In genomic region chr10:113958631-113959382, GRCh38 we compare ENCODE assay signal across 9 cellular contexts.
DNase-seq lines count a peak whose midpoint lies in the region; ATAC-seq, FAIRE-seq and TF ChIP-seq lines count a peak whose summit lies in the region.
"Had no signal": no experiment of that assay in that cellular context is flagged by ENCODE, and none has a peak within 500 bp of the region (broad histone marks: within the 10 kb centered on the region; RNA-seq: fewer than 3 reads in every experiment).

No MANE protein-coding gene starts in this region.

- no peaks in the 10 kb centered on the region for H3K36me3 Mint-ChIP-seq in CD8-positive, alpha-beta T cell

- intact Hi-C loops in A673 (cut with micrococcal nuclease; ENCODE audit: unreplicated experiment) = no loop called here
- intact Hi-C loops in CD8-positive, alpha-beta T cell (cut with DNase I, micrococcal nuclease) = no loop called here

- H3K27me3 Mint-ChIP-seq in CD8-positive, alpha-beta T cell (ENCODE audit: low read depth) = peaks cover 9% of the 10 kb centered on the region

- no peak overlapping the region for H3K4me3 Mint-ChIP-seq in CD8-positive, alpha-beta T cell

- H3K4me3 ChIP-seq in A673 (ENCODE audit: low read depth, low read length, poor library complexity, severe bottlenecking) = no peak overlapping the region
- H3K4me3 ChIP-seq in CD8-positive, alpha-beta T cell (ENCODE audit: low read depth, low read length) = no peak overlapping the region

- in situ Hi-C loops in KBM-7 (cut with MboI; ENCODE audit: low pct_unique_long_range_greater_than_20kb, low sequenced_read_pairs) = no loop called here

- CTCF ChIA-PET in A673 (lab: Charles Lee) = no interaction called here
- CTCF ChIA-PET in CD8-positive, alpha-beta T cell (lab: Charles Lee) = no interaction called here

- peak; percentile 16 for ATAC-seq in esophagus mucosa
- ATAC-seq in CD8-positive, alpha-beta T cell = no peak

- BruUV-seq in A673 (replicated peaks; lab: Mats Ljungman, UMichigan) = no TSS peak

- no peak overlapping the region for H3K27ac Mint-ChIP-seq in CD8-positive, alpha-beta T cell

- peaks cover 3% of the 10 kb centered on the region for H3K9me3 Mint-ChIP-seq in CD8-positive, alpha-beta T cell

- no peak for TF ChIP-seq CTCF in A673 (conservative IDR thresholded peaks at IDR 0.05; ENCODE audit: low read depth, low read length)
- no peak for TF ChIP-seq CTCF in CD8-positive, alpha-beta T cell (IDR thresholded peaks at IDR 0.05)

- peaks cover 32% of the 10 kb centered on the region for H3K4me1 ChIP-seq in A673 (ENCODE audit: insufficient read depth, low read length, poor library complexity, severe bottlenecking)
- H3K4me1 ChIP-seq in CD8-positive, alpha-beta T cell (ENCODE audit: insufficient read depth, low read length) = peaks cover 36% of the 10 kb centered on the region

- H3K9me3 ChIP-seq in A673 (ENCODE audit: low read depth, low read length, poor library complexity, severe bottlenecking) = peaks cover 1% of the 10 kb centered on the region
- no peaks in the 10 kb centered on the region for H3K9me3 ChIP-seq in CD8-positive, alpha-beta T cell (ENCODE audit: low read length)

- H3K27ac ChIP-seq in A673 (ENCODE audit: low read depth, low read length, poor library complexity, severe bottlenecking) = no peak overlapping the region
- no peak overlapping the region for H3K27ac ChIP-seq in CD8-positive, alpha-beta T cell (ENCODE audit: low read depth, low read length)

- peak; percentile 62 for FAIRE-seq in GM19239 (lab: Jason Lieb, UNC)
- peak; percentile 84 for FAIRE-seq in RCC 7860 (lab: Jason Lieb, UNC)
- FAIRE-seq: endometrium had no signal

- peak; percentile 82 for DNase-seq in A673 (ENCODE audit: low spot score)
- no peak for DNase-seq in GM19239 (ENCODE audit: insufficient read length, low spot score)
- peak; percentile 94 for DNase-seq in RCC 7860 (ENCODE audit: low spot score)
- DNase-seq in occipital lobe (lab: John Stamatoyannopoulos, UW) = peak; percentile 23
- no peak for DNase-seq in KBM-7
- DNase-seq in CD8-positive, alpha-beta T cell = no peak
- no peak for DNase-seq in mesenteric fat pad (ENCODE audit: low spot score)

- H3K4me1 Mint-ChIP-seq in CD8-positive, alpha-beta T cell (ENCODE audit: low read depth) = peaks cover 37% of the 10 kb centered on the region

- POLR2A ChIA-PET in A673 (lab: Charles Lee; ENCODE audit: low non-redundant PET) = no interaction called here
- POLR2A ChIA-PET in CD8-positive, alpha-beta T cell (lab: Charles Lee) = no interaction called here

- H3K36me3 ChIP-seq in A673 (ENCODE audit: insufficient read depth, low read length, poor library complexity, severe bottlenecking) = no peaks in the 10 kb centered on the region
- no peaks in the 10 kb centered on the region for H3K36me3 ChIP-seq in CD8-positive, alpha-beta T cell (ENCODE audit: insufficient read depth, low read length)

- no peaks in the 10 kb centered on the region for H3K27me3 ChIP-seq in A673 (replicated peaks; ENCODE audit: insufficient read depth, low read depth, low read length, poor library complexity)
- no peaks in the 10 kb centered on the region for H3K27me3 ChIP-seq in CD8-positive, alpha-beta T cell (ENCODE audit: insufficient read depth, low read length)

Comparison
In these comparisons a context has a peak if more than half of its experiments do, and no peak if none do; other contexts are left out.
1. DNase-seq: peak in A673 (single experiment), RCC 7860 (single experiment) and occipital lobe (single experiment); none in GM19239 (single experiment), KBM-7 (single experiment), CD8-positive, alpha-beta T cell (0 of 7) and mesenteric fat pad (single experiment).